8 cellular contexts compared by ENCODE assay signal in the genomic region with DNA sequence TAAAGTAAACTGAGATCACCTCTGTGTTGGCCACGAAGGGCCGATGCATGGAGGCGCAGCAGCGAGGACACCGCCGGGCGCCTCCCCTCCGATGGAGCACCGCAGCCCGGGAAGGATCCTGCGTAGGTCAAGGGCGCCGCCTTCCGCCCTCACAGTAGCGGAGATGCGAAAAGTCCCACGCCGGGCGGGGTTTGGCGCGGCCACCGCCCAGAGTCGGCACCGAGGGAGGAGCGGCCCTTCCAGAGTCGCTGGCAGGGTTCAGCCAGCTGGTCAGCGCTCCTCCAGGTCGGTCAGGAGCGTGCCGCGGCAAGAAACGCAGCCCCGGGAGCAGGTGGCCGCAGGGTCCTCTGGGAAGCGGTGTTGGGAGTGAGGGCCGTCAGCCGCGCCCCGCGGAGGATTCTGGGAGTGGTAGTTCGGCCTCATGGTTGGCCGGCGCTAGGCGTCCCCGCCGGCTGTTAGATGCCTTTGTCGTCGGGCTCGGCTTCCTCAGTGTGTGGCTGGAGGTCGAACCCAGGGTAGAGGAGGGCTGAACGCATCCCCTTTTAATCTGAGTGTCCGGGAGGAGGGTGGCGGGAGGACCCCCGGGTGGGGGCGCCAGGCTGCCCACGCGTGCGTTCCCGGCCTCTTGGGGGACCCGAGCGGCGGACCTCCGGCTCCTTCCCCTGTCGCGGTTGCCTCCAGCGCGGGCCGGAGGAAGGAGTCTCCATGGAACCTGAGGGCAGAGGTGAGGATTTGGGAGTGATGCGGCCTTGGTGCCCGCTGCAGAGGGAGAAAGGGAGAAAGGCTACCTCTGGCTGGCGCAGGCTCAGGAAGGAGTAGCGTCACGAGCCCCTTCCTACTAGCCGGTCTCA. TPM values are rescaled to one million over a fixed set of nuclear protein-coding genes. Genes with fewer than 3 reads are reported as not detected.
DNase-seq lines count a peak whose midpoint lies in the region; ATAC-seq, FAIRE-seq and TF ChIP-seq lines count a peak whose summit lies in the region.

TSS of gene ZNF892 (plus strand) at position 411 of the 851 bp plus-strand sequence. CDS start at position 706, 295 bp downstream.

- H3K36me3 Mint-ChIP-seq in brain, result peaks cover 57% of the 10 kb centered on the region

- DNase-seq in NK-92 treated with Interleukin-12 subunit alpha and Interleukin-12 subunit beta, amount 100 ng/mL, for 24 hours (lab: John Stamatoyannopoulos, UW), result peak; percentile 58
- DNase-seq in NK-92 (lab: John Stamatoyannopoulos, UW; ENCODE audit: unreplicated experiment), result no peak
- DNase-seq in NCI-H1930 (lab: John Stamatoyannopoulos, UW), result peak; percentile 86 to 88
- peak; percentile 62 for DNase-seq in skeletal muscle cell (ENCODE audit: low read depth)

- peaks cover 35 to 40% (median 39%) of the 10 kb centered on the region in 5 experiments for H3K9me3 Mint-ChIP-seq in brain

- TF ChIP-seq CTCF in brain (conservative IDR thresholded peaks at IDR 0.05), result peak; percentile 39 to 57

- H3K4me1 Mint-ChIP-seq in brain, result peaks cover 45% of the 10 kb centered on the region

- H3K4me3 Mint-ChIP-seq in brain, result peak within 1 kb of the TSS; percentile 89 to 95 (median 93)

- peak within 1 kb of the TSS; percentile 78 for H3K4me3 ChIP-seq in iPS-11a (ENCODE audit: low read depth, low read length)
- H3K4me3 ChIP-seq in skeletal muscle cell (ENCODE audit: low read depth, low read length), result peak within 1 kb of the TSS; percentile 71

- peak; percentile 43 for FAIRE-seq in TTC549 (lab: Jason Lieb, UNC)

- peak; percentile 97 for ATAC-seq in HG02938 (IDR thresholded peaks at IDR 0.05; ENCODE audit: unreplicated experiment)

- peaks cover 8% of the 10 kb centered on the region for H3K27me3 Mint-ChIP-seq in brain

- H3K27ac Mint-ChIP-seq in brain, result peak within 1 kb of the TSS; percentile 83 to 96 (median 95)

RNA-seq across cellular contexts. Expression of gene ZNF892, which starts in this region (rescaled TPM):
- polyA plus RNA-seq in brain (ENCODE audit: insufficient read depth, low read depth, low replicate concordance), result 2.1 TPM
